Comparison of ENCODE assay signal across 32 cellular contexts in the genomic region with DNA sequence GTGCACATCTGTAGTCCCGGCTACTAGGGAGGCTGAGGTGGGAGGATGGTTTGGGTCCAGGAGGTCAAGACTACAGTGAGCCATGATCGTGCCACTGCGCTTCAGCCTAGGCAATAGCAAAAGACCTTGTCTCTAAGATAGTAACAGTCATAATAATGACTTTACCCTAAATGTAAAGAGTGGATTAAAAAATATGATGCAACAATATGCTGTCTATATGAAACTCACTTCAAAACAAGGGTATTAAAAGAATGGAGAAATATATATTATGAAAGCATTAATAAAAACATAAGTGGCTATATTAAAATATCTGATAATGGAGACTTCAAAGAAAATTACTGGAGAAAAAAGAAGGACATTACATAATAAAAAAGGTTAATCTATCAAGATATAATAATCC. TPM values are rescaled to one million over a fixed set of nuclear protein-coding genes. Genes with fewer than 3 reads are reported as not detected.
DNase-seq lines count a peak whose midpoint lies in the region; ATAC-seq and TF ChIP-seq lines count a peak whose summit lies in the region.
"Had no signal": no experiment of that assay in that cellular context is flagged by ENCODE, and none has a peak within 500 bp of the region (broad histone marks: within the 10 kb centered on the region; RNA-seq: fewer than 3 reads in every experiment).

No MANE protein-coding gene starts in this region.

- H3K4me1 Mint-ChIP-seq in GM23338, result peaks cover 63% of the 10 kb centered on the region
- peaks cover 82% of the 10 kb centered on the region for H3K4me1 Mint-ChIP-seq in activated B cell treated with CpG ODN at 0.5 μM for 24 hours
- peaks cover 61% of the 10 kb centered on the region for H3K4me1 Mint-ChIP-seq in osteocyte (ENCODE audit: unreplicated experiment)

- no peaks in the 10 kb centered on the region for H3K9me3 Mint-ChIP-seq in GM23338
- H3K9me3 Mint-ChIP-seq in activated B cell treated with CpG ODN at 0.5 μM for 24 hours, result peaks cover 4% of the 10 kb centered on the region
- no peaks in the 10 kb centered on the region for H3K9me3 Mint-ChIP-seq in osteocyte (ENCODE audit: unreplicated experiment)
- H3K9me3 Mint-ChIP-seq: activated CD4-positive, alpha-beta T cell treated with anti-CD3 and anti-CD28 coated beads, Interleukin-2, amount 10 ng/mL, durations not matched to agents 7 days and 5 days; activated naive CD8-positive, alpha-beta T cell treated with anti-CD3 and anti-CD28 coated beads for 36 hours; activated T-cell treated with anti-CD3 and anti-CD28 coated beads, Interleukin-2, amount 50 U/mL, for 24 hours; immature natural killer cell; neural crest cell; WTC11 had no signal

- H3K4me3 Mint-ChIP-seq in GM23338, result no peak overlapping the region; the same call in 2 of the 3 replicates
- H3K4me3 Mint-ChIP-seq in activated B cell treated with CpG ODN at 0.5 μM for 24 hours, result no peak overlapping the region
- no peak overlapping the region for H3K4me3 Mint-ChIP-seq in osteocyte (ENCODE audit: unreplicated experiment)
- H3K4me3 Mint-ChIP-seq: activated CD4-positive, alpha-beta T cell treated with anti-CD3 and anti-CD28 coated beads, Interleukin-2, amount 10 ng/mL, durations not matched to agents 7 days and 5 days; activated naive CD8-positive, alpha-beta T cell treated with anti-CD3 and anti-CD28 coated beads for 36 hours; activated T-cell treated with anti-CD3 and anti-CD28 coated beads, Interleukin-2, amount 50 U/mL, for 24 hours; CD14-positive monocyte; immature natural killer cell; neural crest cell had no signal

- DNase-seq in GM23338 (ENCODE audit: low spot score) (no peak), activated B cell treated with CpG ODN at 0.5 μM for 24 hours (no peak), osteocyte (ENCODE audit: extremely low spot score, unreplicated experiment) (no peak), GM20000 (ENCODE audit: low spot score) (no peak)
- no peak for DNase-seq in stimulated activated naive CD4-positive, alpha-beta T cell treated with Interleukin-2 at 50 U/mL for 16 hours (lab: John Stamatoyannopoulos, UW)
- DNase-seq: activated CD4-positive, alpha-beta T cell treated with anti-CD3 and anti-CD28 coated beads, Interleukin-2, amount 10 ng/mL, durations not matched to agents 7 days and 5 days; activated gamma-delta T cell; activated naive CD8-positive, alpha-beta T cell treated with anti-CD3 and anti-CD28 coated beads for 36 hours; activated T-cell treated with anti-CD3 and anti-CD28 coated beads, Interleukin-2, amount 50 U/mL, for 24 hours; anterior cingulate cortex; DMS79 treated with DMSO at 0.1 percent for 48 hours; effector CD4-positive, alpha-beta T cell; GM23248; immature natural killer cell; left colon; mesenchymal stem cell; NCI-H1417 treated with DMSO at 0.1 percent for 48 hours; NCI-H2081; NCI-H226; NCI-H69; small intestine had no signal

- no peak overlapping the region for H3K27ac Mint-ChIP-seq in GM23338
- peak overlapping the region; percentile 91 for H3K27ac Mint-ChIP-seq in activated B cell treated with CpG ODN at 0.5 μM for 24 hours
- H3K27ac Mint-ChIP-seq in osteocyte (ENCODE audit: unreplicated experiment), result peak overlapping the region; percentile 1
- H3K27ac Mint-ChIP-seq: activated CD4-positive, alpha-beta T cell treated with anti-CD3 and anti-CD28 coated beads, Interleukin-2, amount 10 ng/mL, durations not matched to agents 7 days and 5 days; activated naive CD8-positive, alpha-beta T cell treated with anti-CD3 and anti-CD28 coated beads for 36 hours; activated T-cell treated with anti-CD3 and anti-CD28 coated beads, Interleukin-2, amount 50 U/mL, for 24 hours; immature natural killer cell had no signal

- POLR2A ChIA-PET in activated B cell treated with CpG ODN at 0.5 μM for 24 hours (lab: Charles Lee), result interaction anchor here (0.6 to 2.4 kb wide), 2 partner anchors 81 to 1326 kb away, joined by 3 to 9 read pairs; no protein-coding TSS in a partner anchor

- CTCF ChIA-PET in activated B cell treated with CpG ODN at 0.5 μM for 24 hours (lab: Charles Lee), result no interaction called here

- H3K27me3 Mint-ChIP-seq in GM23338 (ENCODE audit: insufficient read depth, low read depth, poor library complexity) (peaks cover 10% of the 10 kb centered on the region), activated B cell treated with CpG ODN at 0.5 μM for 24 hours (no peaks in the 10 kb centered on the region), osteocyte (ENCODE audit: unreplicated experiment) (no peaks in the 10 kb centered on the region)
- H3K27me3 Mint-ChIP-seq: activated CD4-positive, alpha-beta T cell treated with anti-CD3 and anti-CD28 coated beads, Interleukin-2, amount 10 ng/mL, durations not matched to agents 7 days and 5 days; activated naive CD8-positive, alpha-beta T cell treated with anti-CD3 and anti-CD28 coated beads for 36 hours; activated T-cell treated with anti-CD3 and anti-CD28 coated beads, Interleukin-2, amount 50 U/mL, for 24 hours had no signal

- H3K4me1 ChIP-seq in BLaER1 treated with 17β-estradiol and CSF1 and Interleukin-3, amounts not matched to agents 10 nM and 100 nM, result peaks cover 63 to 84% (median 70%) of the 10 kb centered on the region in 10 experiments
- peaks cover 73% of the 10 kb centered on the region for H3K4me1 ChIP-seq in GM23338 (ENCODE audit: insufficient read depth)
- H3K4me1 ChIP-seq: breast epithelium, parathyroid adenoma had no signal

- TF ChIP-seq CTCF in GM23338 (conservative IDR thresholded peaks at IDR 0.05; ENCODE audit: low read depth in 2 of 2) (no peak), activated B cell treated with CpG ODN at 0.5 μM for 24 hours (IDR thresholded peaks at IDR 0.05) (no peak), osteocyte (IDR thresholded peaks at IDR 0.05) (no peak), GM20000 (IDR thresholded peaks at IDR 0.05; ENCODE audit: extremely low read depth, missing control alignments) (no peak)

- no peaks in the 10 kb centered on the region for H3F3A ChIP-seq in GM23338 (replicated peaks; ENCODE audit: low read depth)

- no peak for ATAC-seq in GM23338
- no peak for ATAC-seq in activated B cell treated with CpG ODN at 0.5 μM for 24 hours (ENCODE audit: low read depth)
- ATAC-seq in GM19455 (IDR thresholded peaks at IDR 0.05; ENCODE audit: unreplicated experiment), result no peak
- ATAC-seq in GM19452 (IDR thresholded peaks at IDR 0.05; ENCODE audit: unreplicated experiment), result no peak
- ATAC-seq: WTC11 had no signal

- peaks cover 28 to 81% (median 52%) of the 10 kb centered on the region in 11 experiments for H3K36me3 ChIP-seq in BLaER1 treated with 17β-estradiol and CSF1 and Interleukin-3, amounts not matched to agents 10 nM and 100 nM
- peaks cover 11% of the 10 kb centered on the region; the same call in 1 of the 2 replicates for H3K36me3 ChIP-seq in GM23338 (ENCODE audit: insufficient read depth)
- H3K36me3 ChIP-seq: breast epithelium had no signal

- intact Hi-C loops in activated B cell treated with CpG ODN at 0.5 μM for 24 hours (cut with micrococcal nuclease), result no loop called here

- H4K20me1 ChIP-seq in BLaER1 treated with 17β-estradiol and CSF1 and Interleukin-3, amounts not matched to agents 10 nM and 100 nM, result peaks cover 0 to 94% (median 27%) of the 10 kb centered on the region in 11 experiments; a peak in 17 of 22 replicates
- peaks cover 43% of the 10 kb centered on the region for H4K20me1 ChIP-seq in GM23338 (replicated peaks; ENCODE audit: insufficient read depth)

- H3K9ac ChIP-seq in BLaER1 treated with 17β-estradiol and CSF1 and Interleukin-3, amounts not matched to agents 10 nM and 100 nM, result 0 out of 22 replicates have a peak overlapping the region, but pooled peaks of 1 of the 11 experiments have one; percentile 43
- H3K9ac ChIP-seq: GM23248, KMS-11, parathyroid adenoma had no signal

- H3K36me3 Mint-ChIP-seq in GM23338 (ENCODE audit: low read depth), result peaks cover 70% of the 10 kb centered on the region
- H3K36me3 Mint-ChIP-seq in activated B cell treated with CpG ODN at 0.5 μM for 24 hours (ENCODE audit: low read depth), result peaks cover 58% of the 10 kb centered on the region
- peaks cover 37% of the 10 kb centered on the region for H3K36me3 Mint-ChIP-seq in osteocyte (ENCODE audit: unreplicated experiment)

- no peaks in the 10 kb centered on the region for H3K27me3 ChIP-seq in BLaER1 treated with 17β-estradiol and CSF1 and Interleukin-3, amounts not matched to agents 10 nM and 100 nM
- no peaks in the 10 kb centered on the region for H3K27me3 ChIP-seq in GM23338 (ENCODE audit: insufficient read depth)
- H3K27me3 ChIP-seq: breast epithelium, SJSA1, tibial nerve had no signal

- H3K9me2 ChIP-seq in GM23338 (ENCODE audit: insufficient read depth), result no peaks in the 10 kb centered on the region

- H3K27ac ChIP-seq in BLaER1 treated with 17β-estradiol and CSF1 and Interleukin-3, amounts not matched to agents 10 nM and 100 nM, result peak overlapping the region in 10 of 11 experiments; percentile 34 to 68 (median 52); a peak in 13 of 22 replicates
- H3K27ac ChIP-seq in GM23338 (ENCODE audit: low read depth), result 0 out of 2 replicates have a peak overlapping the region, but pooled peaks have one; percentile 3
- H3K27ac ChIP-seq: breast epithelium, GM23248, KMS-11, parathyroid adenoma had no signal

- H3K79me2 ChIP-seq in GM23338 (replicated peaks; ENCODE audit: insufficient read depth), result peaks cover 100% of the 10 kb centered on the region

- H3K4me2 ChIP-seq in BLaER1 treated with 17β-estradiol and CSF1 and Interleukin-3, amounts not matched to agents 10 nM and 100 nM, result peak overlapping the region; percentile 48 to 98 (median 72)
- H3K4me2 ChIP-seq in GM23338, result no peak overlapping the region
- H3K4me2 ChIP-seq: KMS-11 had no signal

- H3K9me3 ChIP-seq in BLaER1 treated with 17β-estradiol and CSF1 and Interleukin-3, amounts not matched to agents 10 nM and 100 nM (replicated peaks in 1 of 11), result peaks cover 0 to 26% (median 10%) of the 10 kb centered on the region in 11 experiments; a peak in 11 of 22 replicates
- H3K9me3 ChIP-seq: breast epithelium, SJSA1, tibial nerve had no signal

- no peak overlapping the region for H2AFZ ChIP-seq in GM23338
- H2AFZ ChIP-seq: GM23248, parathyroid adenoma had no signal

- H3K4me3 ChIP-seq in BLaER1 treated with 17β-estradiol and CSF1 and Interleukin-3, amounts not matched to agents 10 nM and 100 nM, result no peak overlapping the region
- no peak overlapping the region for H3K4me3 ChIP-seq in GM23338
- H3K4me3 ChIP-seq: breast epithelium, GM23248, SJSA1, tibial nerve had no signal

TF ChIP-seq in GM23338, 12 proteins besides CTCF, POLR2A, EP300 and RAD21 (continues in another document):
- no peak for TF ChIP-seq STAT1 (IDR thresholded peaks at IDR 0.05; ENCODE audit: unreplicated experiment)
- no peak for TF ChIP-seq ZNF114 (CRISPR knock-in tag; IDR thresholded peaks at IDR 0.05)

RNA-seq across cellular contexts. Expression of a gene that starts 5.7 kb away (rescaled TPM):
- total RNA-seq in GM23338 (2014; rRNA removed; shearing (Covaris generic)), result 87.7 and 99.8 TPM in 2 replicates
- 24.0 and 25.2 TPM in 2 replicates for polyA plus RNA-seq in GM23338 (2016; fragmentation: Nextera tagmentation; extraction: Ambion mirVana)
- total RNA-seq in activated B cell treated with CpG ODN at 0.5 μM for 24 hours (52.3 and 54.6 TPM in 2 replicates), osteocyte (68.8 and 69.5 TPM in 2 replicates)
